Comparison of ENCODE assay signal across 8 cellular contexts in the genomic region with DNA sequence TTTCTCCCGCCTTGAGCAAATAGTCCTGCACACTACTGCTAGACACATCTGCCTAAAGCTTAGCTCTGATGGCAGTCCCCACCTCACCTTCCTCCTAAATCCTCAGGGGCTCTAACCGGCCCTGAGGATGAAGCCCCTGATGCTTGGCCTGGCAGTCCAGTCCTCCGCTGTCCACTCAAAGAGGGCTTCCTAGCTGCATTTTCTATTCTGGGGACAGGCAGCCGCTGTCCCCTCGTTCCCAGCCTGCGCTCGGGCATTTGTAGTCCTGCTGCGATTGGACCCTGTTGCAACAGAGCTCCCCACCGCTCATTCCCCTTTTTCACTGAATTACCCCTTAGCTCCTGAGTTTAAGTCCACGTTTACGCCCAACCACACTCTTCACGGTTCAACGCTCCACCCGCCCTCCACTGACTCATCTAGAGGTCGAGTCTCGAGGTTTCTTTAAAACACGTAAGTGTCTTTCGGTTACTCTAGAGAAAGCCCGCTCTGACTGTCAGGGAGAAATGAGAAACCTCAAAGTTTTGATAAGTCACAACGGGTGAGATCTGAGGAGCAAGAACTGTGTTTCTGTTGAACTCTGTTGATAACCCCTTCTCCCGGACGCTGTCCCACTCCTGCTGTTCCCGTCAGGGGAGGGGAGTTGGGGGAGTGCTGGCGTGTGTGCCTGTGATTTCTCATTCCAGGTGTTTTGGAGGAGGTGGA. TPM values are rescaled to one million over a fixed set of nuclear protein-coding genes. Genes with fewer than 3 reads are reported as not detected.
DNase-seq lines count a peak whose midpoint lies in the region; ATAC-seq and TF ChIP-seq lines count a peak whose summit lies in the region.

No MANE protein-coding gene starts in this region.

- H3K79me2 ChIP-seq in GM23338 (replicated peaks; ENCODE audit: insufficient read depth): no peaks in the 10 kb centered on the region

- H3K36me3 ChIP-seq in GM06990 (ENCODE audit: control insufficient read depth, insufficient read depth, low read length): peaks cover 23% of the 10 kb centered on the region
- no peaks in the 10 kb centered on the region for H3K36me3 ChIP-seq in GM23338 (ENCODE audit: insufficient read depth)
- no peaks in the 10 kb centered on the region for H3K36me3 ChIP-seq in left ventricle myocardium inferior

- no peak; the same call in 2 of the 3 replicates for ATAC-seq in GM23338

- no peak overlapping the region for H3K27ac Mint-ChIP-seq in GM23338

- H3K27me3 ChIP-seq in GM06990 (replicated peaks; ENCODE audit: control insufficient read depth, insufficient read depth, low read length): no peaks in the 10 kb centered on the region
- no peaks in the 10 kb centered on the region for H3K27me3 ChIP-seq in GM23338 (ENCODE audit: insufficient read depth)
- H3K27me3 ChIP-seq in left ventricle myocardium inferior (ENCODE audit: low read depth): peaks cover 46% of the 10 kb centered on the region

- no peaks in the 10 kb centered on the region for H3K9me3 ChIP-seq in left ventricle myocardium inferior (replicated peaks)

- H2AFZ ChIP-seq in GM23338: peak overlapping the region; percentile 83

- H3K9me3 Mint-ChIP-seq in GM23338: no peaks in the 10 kb centered on the region

- no peak for TF ChIP-seq CTCF in GM06990 (IDR thresholded peaks at IDR 0.05; ENCODE audit: insufficient read depth, low read length, poor library complexity, severe bottlenecking)
- no peak for TF ChIP-seq CTCF in GM23338 (conservative IDR thresholded peaks at IDR 0.05; ENCODE audit: low read depth in 2 of 2)
- no peak for TF ChIP-seq CTCF in left ventricle myocardium inferior (IDR thresholded peaks at IDR 0.05; ENCODE audit: borderline replicate concordance)

- H3K27ac ChIP-seq in GM23338 (ENCODE audit: low read depth): no peak overlapping the region
- peak overlapping the region; percentile 92 for H3K27ac ChIP-seq in left ventricle myocardium inferior (replicated peaks)

- peaks cover 39% of the 10 kb centered on the region for H3K4me1 Mint-ChIP-seq in GM23338

- DNase-seq in GM06990 (ENCODE audit: extremely low read depth, insufficient read length) (peak; percentile 91), GM23338 (ENCODE audit: low spot score) (no peak), NOMO-1 treated with dmso at 0.1 percent for 144 hours (lab: John Stamatoyannopoulos, UW; ENCODE audit: unreplicated experiment) (peak; percentile 83), activated T-cell treated with anti-CD3 and anti-CD28 coated beads for 4 hours (peak; percentile 64), left ventricle myocardium inferior (no peak), GM03348 (ENCODE audit: low spot score) (no peak), NCI-H1092 treated with DMSO at 0.1 percent for 48 hours (lab: John Stamatoyannopoulos, UW) (no peak)
- peak in 2 of 3 experiments; percentile 80 for DNase-seq in stimulated activated CD4-positive, alpha-beta T cell treated with anti-CD3 and anti-CD28 coated beads, TNF-alpha, amount 100 ng/mL, for 24 hours (ENCODE audit: low read depth in 3 of 3)

- no peaks in the 10 kb centered on the region for H3F3A ChIP-seq in GM23338 (replicated peaks; ENCODE audit: low read depth)

- H3K4me3 ChIP-seq in GM06990 (replicated peaks; ENCODE audit: low read depth, low read length): peak overlapping the region; percentile 78
- no peak overlapping the region for H3K4me3 ChIP-seq in GM23338
- H3K4me3 ChIP-seq in left ventricle myocardium inferior: peak overlapping the region; percentile 36

- no peak overlapping the region for H3K4me2 ChIP-seq in GM23338

- H4K20me1 ChIP-seq in GM23338 (replicated peaks; ENCODE audit: insufficient read depth): no peaks in the 10 kb centered on the region

- peaks cover 7% of the 10 kb centered on the region for H3K4me1 ChIP-seq in GM23338 (ENCODE audit: insufficient read depth)
- peaks cover 54% of the 10 kb centered on the region for H3K4me1 ChIP-seq in left ventricle myocardium inferior

- H3K9me2 ChIP-seq in GM23338 (ENCODE audit: insufficient read depth): no peaks in the 10 kb centered on the region

- no peak overlapping the region; the same call in 2 of the 3 replicates for H3K4me3 Mint-ChIP-seq in GM23338

- H3K27me3 Mint-ChIP-seq in GM23338 (ENCODE audit: insufficient read depth, low read depth, poor library complexity): peaks cover 12% of the 10 kb centered on the region

- no peaks in the 10 kb centered on the region for H3K36me3 Mint-ChIP-seq in GM23338 (ENCODE audit: low read depth)

- intact Hi-C loops in left ventricle myocardium inferior (cut with micrococcal nuclease): no loop called here

TF ChIP-seq in GM23338, 12 proteins besides CTCF, POLR2A, EP300 and RAD21:
- TF ChIP-seq ZNF114 (CRISPR knock-in tag; IDR thresholded peaks at IDR 0.05): no peak
- TF ChIP-seq, protein P1, sequence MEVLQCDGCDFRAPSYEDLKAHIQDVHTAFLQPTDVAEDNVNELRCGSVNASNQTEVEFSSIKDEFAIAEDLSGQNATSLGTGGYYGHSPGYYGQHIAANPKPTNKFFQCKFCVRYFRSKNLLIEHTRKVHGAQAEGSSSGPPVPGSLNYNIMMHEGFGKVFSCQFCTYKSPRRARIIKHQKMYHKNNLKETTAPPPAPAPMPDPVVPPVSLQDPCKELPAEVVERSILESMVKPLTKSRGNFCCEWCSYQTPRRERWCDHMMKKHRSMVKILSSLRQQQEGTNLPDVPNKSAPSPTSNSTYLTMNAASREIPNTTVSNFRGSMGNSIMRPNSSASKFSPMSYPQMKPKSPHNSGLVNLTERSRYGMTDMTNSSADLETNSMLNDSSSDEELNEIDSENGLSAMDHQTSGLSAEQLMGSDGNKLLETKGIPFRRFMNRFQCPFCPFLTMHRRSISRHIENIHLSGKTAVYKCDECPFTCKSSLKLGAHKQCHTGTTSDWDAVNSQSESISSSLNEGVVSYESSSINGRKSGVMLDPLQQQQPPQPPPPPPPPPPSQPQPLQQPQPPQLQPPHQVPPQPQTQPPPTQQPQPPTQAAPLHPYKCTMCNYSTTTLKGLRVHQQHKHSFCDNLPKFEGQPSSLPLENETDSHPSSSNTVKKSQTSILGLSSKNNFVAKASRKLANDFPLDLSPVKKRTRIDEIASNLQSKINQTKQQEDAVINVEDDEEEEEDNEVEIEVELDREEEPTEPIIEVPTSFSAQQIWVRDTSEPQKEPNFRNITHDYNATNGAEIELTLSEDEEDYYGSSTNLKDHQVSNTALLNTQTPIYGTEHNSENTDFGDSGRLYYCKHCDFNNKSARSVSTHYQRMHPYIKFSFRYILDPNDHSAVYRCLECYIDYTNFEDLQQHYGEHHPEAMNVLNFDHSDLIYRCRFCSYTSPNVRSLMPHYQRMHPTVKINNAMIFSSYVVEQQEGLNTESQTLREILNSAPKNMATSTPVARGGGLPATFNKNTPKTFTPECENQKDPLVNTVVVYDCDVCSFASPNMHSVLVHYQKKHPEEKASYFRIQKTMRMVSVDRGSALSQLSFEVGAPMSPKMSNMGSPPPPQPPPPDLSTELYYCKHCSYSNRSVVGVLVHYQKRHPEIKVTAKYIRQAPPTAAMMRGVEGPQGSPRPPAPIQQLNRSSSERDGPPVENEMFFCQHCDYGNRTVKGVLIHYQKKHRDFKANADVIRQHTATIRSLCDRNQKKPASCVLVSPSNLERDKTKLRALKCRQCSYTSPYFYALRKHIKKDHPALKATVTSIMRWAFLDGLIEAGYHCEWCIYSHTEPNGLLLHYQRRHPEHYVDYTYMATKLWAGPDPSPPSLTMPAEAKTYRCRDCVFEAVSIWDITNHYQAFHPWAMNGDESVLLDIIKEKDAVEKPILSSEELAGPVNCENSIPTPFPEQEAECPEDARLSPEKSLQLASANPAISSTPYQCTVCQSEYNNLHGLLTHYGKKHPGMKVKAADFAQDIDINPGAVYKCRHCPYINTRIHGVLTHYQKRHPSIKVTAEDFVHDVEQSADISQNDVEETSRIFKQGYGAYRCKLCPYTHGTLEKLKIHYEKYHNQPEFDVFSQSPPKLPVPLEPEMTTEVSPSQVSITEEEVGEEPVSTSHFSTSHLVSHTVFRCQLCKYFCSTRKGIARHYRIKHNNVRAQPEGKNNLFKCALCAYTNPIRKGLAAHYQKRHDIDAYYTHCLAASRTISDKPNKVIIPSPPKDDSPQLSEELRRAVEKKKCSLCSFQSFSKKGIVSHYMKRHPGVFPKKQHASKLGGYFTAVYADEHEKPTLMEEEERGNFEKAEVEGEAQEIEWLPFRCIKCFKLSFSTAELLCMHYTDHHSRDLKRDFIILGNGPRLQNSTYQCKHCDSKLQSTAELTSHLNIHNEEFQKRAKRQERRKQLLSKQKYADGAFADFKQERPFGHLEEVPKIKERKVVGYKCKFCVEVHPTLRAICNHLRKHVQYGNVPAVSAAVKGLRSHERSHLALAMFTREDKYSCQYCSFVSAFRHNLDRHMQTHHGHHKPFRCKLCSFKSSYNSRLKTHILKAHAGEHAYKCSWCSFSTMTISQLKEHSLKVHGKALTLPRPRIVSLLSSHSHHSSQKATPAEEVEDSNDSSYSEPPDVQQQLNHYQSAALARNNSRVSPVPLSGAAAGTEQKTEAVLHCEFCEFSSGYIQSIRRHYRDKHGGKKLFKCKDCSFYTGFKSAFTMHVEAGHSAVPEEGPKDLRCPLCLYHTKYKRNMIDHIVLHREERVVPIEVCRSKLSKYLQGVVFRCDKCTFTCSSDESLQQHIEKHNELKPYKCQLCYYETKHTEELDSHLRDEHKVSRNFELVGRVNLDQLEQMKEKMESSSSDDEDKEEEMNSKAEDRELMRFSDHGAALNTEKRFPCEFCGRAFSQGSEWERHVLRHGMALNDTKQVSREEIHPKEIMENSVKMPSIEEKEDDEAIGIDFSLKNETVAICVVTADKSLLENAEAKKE (CRISPR knock-in tag; IDR thresholded peaks at IDR 0.05): no peak

RNA-seq across cellular contexts. Expression of a gene that starts 4.5 kb away (rescaled TPM):
- 0.59 TPM in 1 of 2 replicates, not detected in the other for total RNA-seq in GM23338 (2014; rRNA removed; shearing (Covaris generic))
- polyA plus RNA-seq in GM23338 (2016; fragmentation: Nextera tagmentation; extraction: Ambion mirVana): 0.37 and 0.75 TPM in 2 replicates
- not detected for total RNA-seq in left ventricle myocardium inferior

RNA-seq across cellular contexts. Expression of a gene that starts 59.3 kb away (rescaled TPM):
- total RNA-seq in GM23338 (2014; rRNA removed; shearing (Covaris generic)): 0.08 and 4.9 TPM in 2 replicates
- polyA plus RNA-seq in GM23338 (2016; fragmentation: Nextera tagmentation; extraction: Ambion mirVana): 0.31 and 0.64 TPM in 2 replicates
- not detected for total RNA-seq in left ventricle myocardium inferior

Comparison
In these comparisons a context has a peak if more than half of its experiments do, and no peak if none do; other contexts are left out.
1. DNase-seq: peak in GM06990 (single experiment), NOMO-1 treated with dmso at 0.1 percent for 144 hours (single experiment), activated T-cell treated with anti-CD3 and anti-CD28 coated beads for 4 hours (single experiment) and stimulated activated CD4-positive, alpha-beta T cell treated with anti-CD3 and anti-CD28 coated beads, TNF-alpha, amount 100 ng/mL, for 24 hours (2 of 3); none in GM23338 (single experiment), left ventricle myocardium inferior (single experiment), GM03348 (single experiment) and NCI-H1092 treated with DMSO at 0.1 percent for 48 hours (single experiment).